Comparison of ENCODE assay signal across 1 cellular context in genomic region chr12:52249041-52249461, GRCh38.
TF ChIP-seq lines count a peak whose summit lies in the region.

No MANE protein-coding gene starts in this region.

TF ChIP-seq in GM23338, 12 proteins besides CTCF, POLR2A, EP300 and RAD21 (continued from another document):
- TF ChIP-seq REST (IDR thresholded peaks at IDR 0.05; ENCODE audit: unreplicated experiment): no peak
- TF ChIP-seq STAT1 (IDR thresholded peaks at IDR 0.05; ENCODE audit: unreplicated experiment): no peak
- TF ChIP-seq POLR2AphosphoS5 (IDR thresholded peaks at IDR 0.05; ENCODE audit: low read depth): no peak
- TF ChIP-seq ZNF462 (CRISPR knock-in tag; IDR thresholded peaks at IDR 0.05): no peak
- no peak for TF ChIP-seq EZH2 (IDR thresholded peaks at IDR 0.05; ENCODE audit: low read depth, unreplicated experiment)
